ENCODE assay signal across 8 cellular contexts in the genomic region with DNA sequence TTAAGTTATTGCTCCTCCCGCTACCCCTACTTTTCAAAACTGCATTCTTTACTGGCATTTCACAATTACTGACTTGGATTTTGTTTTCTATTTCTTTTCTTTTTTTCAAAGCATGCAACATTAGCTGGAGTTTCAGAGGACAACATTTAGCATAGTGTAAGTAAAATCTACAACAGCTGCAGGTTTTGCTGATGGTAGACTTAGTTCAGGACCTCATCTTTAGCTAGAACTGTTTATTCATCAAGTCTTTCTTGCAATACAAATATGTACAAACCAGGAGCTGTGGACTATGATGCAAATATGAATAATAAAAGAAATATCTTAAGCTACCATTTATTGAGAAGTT. TPM values are rescaled to one million over a fixed set of nuclear protein-coding genes. Genes with fewer than 3 reads are reported as not detected.
DNase-seq lines count a peak whose midpoint lies in the region; ATAC-seq and TF ChIP-seq lines count a peak whose summit lies in the region.

No MANE protein-coding gene starts in this region.

- in situ Hi-C loops in HAP-1 (cut with MboI; ENCODE audit: low sequenced_read_pairs), result loop anchor here (10.0 kb wide), 1 partner anchor 343 kb away; no protein-coding TSS in a partner anchor
- in situ Hi-C loops in astrocyte of the cerebellum (cut with HindIII; ENCODE audit: low sequenced_read_pairs), result no loop called here

- H3K27me3 ChIP-seq in BE2C (peaks cover 22% of the 10 kb centered on the region), HAP-1 (ENCODE audit: low read depth) (no peaks in the 10 kb centered on the region; the same call in 1 of the 2 replicates)

- peak overlapping the region; percentile 92 for H3K4me3 ChIP-seq in BE2C (ENCODE audit: low read depth, low read length)
- peak overlapping the region; percentile 65 for H3K4me3 ChIP-seq in HAP-1
- H3K4me3 ChIP-seq in astrocyte of the cerebellum (ENCODE audit: low read depth, low read length), result peak overlapping the region; percentile 74
- peak overlapping the region; percentile 48 for H3K4me3 ChIP-seq in mucosa of descending colon

- intact Hi-C loops in mucosa of descending colon (cut with DNase I, micrococcal nuclease), result loop anchor here (5.0 to 10.0 kb wide), 2 partner anchors 343 to 346 kb away; no protein-coding TSS in a partner anchor
- intact Hi-C loops in posterior vena cava (cut with DNase I), result loop anchor here in 1 of 2 donors (10.0 kb wide), 1 partner anchor 343 kb away; no protein-coding TSS in a partner anchor

- H3K4me1 ChIP-seq in BE2C, result no peaks in the 10 kb centered on the region
- H3K4me1 ChIP-seq in HAP-1, result peaks cover 5% of the 10 kb centered on the region
- no peaks in the 10 kb centered on the region for H3K4me1 ChIP-seq in mucosa of descending colon (ENCODE audit: low read depth)

- no peaks in the 10 kb centered on the region for H3K36me3 ChIP-seq in BE2C
- H3K36me3 ChIP-seq in HAP-1 (replicated peaks), result no peaks in the 10 kb centered on the region
- H3K36me3 ChIP-seq in mucosa of descending colon (ENCODE audit: low read depth), result no peaks in the 10 kb centered on the region

- DNase-seq in BE2C (no peak), HAP-1 (ENCODE audit: low spot score in 2 of 2) (no peak), astrocyte of the cerebellum (ENCODE audit: low read depth) (no peak), mucosa of descending colon (no peak), ecto neural progenitor cell (ENCODE audit: low spot score) (no peak), GF-D8 (lab: John Stamatoyannopoulos, UW) (no peak), posterior vena cava (ENCODE audit: low spot score) (no peak)
- no peak for DNase-seq in stimulated activated CD8-positive, alpha-beta memory T cell treated with anti-CD3 and anti-CD28 coated beads, Interleukin-4, amount 100 ng/mL, for 48 hours

- no peak for ATAC-seq in mucosa of descending colon

- TF ChIP-seq CTCF in BE2C (IDR thresholded peaks at IDR 0.05; ENCODE audit: low read depth, low read length) (no peak), astrocyte of the cerebellum (IDR thresholded peaks at IDR 0.05; ENCODE audit: low read depth, low read length, missing control alignments) (no peak), mucosa of descending colon (IDR thresholded peaks at IDR 0.05) (peak; percentile 23)

- no peaks in the 10 kb centered on the region for H3K9me3 ChIP-seq in BE2C
- no peaks in the 10 kb centered on the region for H3K9me3 ChIP-seq in HAP-1
- no peaks in the 10 kb centered on the region for H3K9me3 ChIP-seq in mucosa of descending colon

RNA-seq across cellular contexts. Expression of a gene that starts 0.7 kb away (rescaled TPM):
- 0.26 TPM for polyA plus RNA-seq in BE2C (2012; ENCODE audit: insufficient read depth, insufficient read length, low read depth)
- 10 to 100 TPM in 1 of 3 donors, 1 to 10 TPM in 2; 7.5 to 13.0 (median 9.5) TPM for total RNA-seq in mucosa of descending colon
- 10 to 100 TPM in 1 of 2 donors, 1 to 10 TPM in 1; 9.4 to 11.8 TPM for total RNA-seq in posterior vena cava
